10 cellular contexts compared by ENCODE assay signal in the genomic region with DNA sequence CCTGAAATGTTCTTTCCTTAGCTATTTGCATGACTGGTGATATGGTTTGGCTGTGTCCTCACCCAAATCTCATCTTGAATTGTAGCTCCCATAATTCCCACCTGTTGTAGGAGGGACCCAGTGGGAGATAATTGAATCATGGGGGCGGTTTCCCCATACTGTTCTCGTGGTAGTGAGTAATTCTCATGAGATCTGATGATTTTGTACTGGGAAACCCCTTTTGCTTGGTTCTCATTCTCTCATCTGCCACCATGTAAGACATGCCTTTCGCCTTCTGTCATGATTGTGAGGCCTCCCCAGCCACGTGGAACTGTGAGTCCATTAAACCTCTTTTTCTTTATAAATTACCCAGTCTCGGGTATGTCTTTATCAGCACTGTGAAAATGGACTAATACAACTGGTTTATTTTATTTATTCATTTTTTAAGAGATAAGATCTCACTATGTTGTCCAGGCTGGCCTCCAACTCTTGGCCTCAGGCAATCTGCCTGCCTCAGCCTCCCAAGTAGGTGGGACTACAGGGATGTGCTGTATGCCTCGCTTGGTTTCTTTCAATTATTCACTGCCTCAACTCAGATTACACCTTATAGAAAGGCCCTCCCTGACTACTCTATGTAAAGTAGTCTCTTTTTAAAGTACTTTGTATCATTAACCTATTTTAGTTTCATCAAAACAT. TPM values are rescaled to one million over a fixed set of nuclear protein-coding genes. Genes with fewer than 3 reads are reported as not detected.
"Had no signal": no experiment of that assay in that cellular context is flagged by ENCODE, and none has a peak within 500 bp of the region (broad histone marks: within the 10 kb centered on the region; RNA-seq: fewer than 3 reads in every experiment).

No MANE protein-coding gene starts in this region.

RNA-seq across cellular contexts. Expression of a gene that starts 7.7 kb away (rescaled TPM):
- total RNA-seq: activated B cell treated with CpG ODN at 0.5 μM for 24 hours; activated CD4-positive, alpha-beta memory T cell treated with anti-CD3 and anti-CD28 coated beads, Interleukin-2, amount 10 ng/mL, durations not matched to agents 7 days and 5 days; activated CD8-positive, alpha-beta memory T cell treated with anti-CD3 and anti-CD28 coated beads for 36 hours; activated naive CD4-positive, alpha-beta T cell treated with anti-CD3 and anti-CD28 coated beads, Interleukin-2, amount 50 U/mL, for 72 hours; activated T-cell treated with anti-CD3 and anti-CD28 coated beads, Interleukin-2, amount 50 U/mL, for 72 hours; activated T-helper 2 cell treated with anti-CD3 and anti-CD28 coated beads, Interferon-gamma antibody, Interleukin-2, Interleukin-4, amounts not matched to agents 10 μg/mL and 5 μg/mL and 100 μg/mL, durations not matched to agents 14 hours and 24 hours and 36 hours; PC-9; Right ventricle myocardium inferior; SK-MEL-5 had no signal
- polyA plus RNA-seq: IgD-negative memory B cell had no signal

RNA-seq across cellular contexts. Expression of a gene that starts 22.5 kb away (rescaled TPM):
- total RNA-seq: SK-MEL-5 had no signal
- polyA plus RNA-seq: IgD-negative memory B cell had no signal
